In genomic region chr13:46315036-46315435, GRCh38 we compare ENCODE assay signal across 16 cellular contexts.
DNase-seq lines count a peak whose midpoint lies in the region; ATAC-seq, FAIRE-seq and TF ChIP-seq lines count a peak whose summit lies in the region.
"Had no signal": no experiment of that assay in that cellular context is flagged by ENCODE, and none has a peak within 500 bp of the region (broad histone marks: within the 10 kb centered on the region; RNA-seq: fewer than 3 reads in every experiment).

No MANE protein-coding gene starts in this region.

- TF ChIP-seq CTCF in kidney (IDR thresholded peaks at IDR 0.05; ENCODE audit: borderline replicate concordance, extremely low read depth, insufficient read depth) (no peak), lower leg skin (IDR thresholded peaks at IDR 0.05) (no peak)

- peak; percentile 93 for FAIRE-seq in G401.6 (lab: Jason Lieb, UNC)
- FAIRE-seq in colon (lab: Jason Lieb, UNC), result peak; percentile 91
- peak; percentile 88 for FAIRE-seq in kidney (lab: Jason Lieb, UNC)

- no peak overlapping the region for H3K4me3 Mint-ChIP-seq in activated T-cell treated with anti-CD3 and anti-CD28 coated beads, Interleukin-2, amount 50 U/mL, for 72 hours
- H3K4me3 Mint-ChIP-seq: CD4-positive, CD25-positive, alpha-beta regulatory T cell; H9 had no signal

- H3K4me3 ChIP-seq in kidney (ENCODE audit: low read length in 2 of 2) (no peak overlapping the region), lower leg skin (ENCODE audit: low read depth, poor library complexity, severe bottlenecking) (no peak overlapping the region)
- H3K4me3 ChIP-seq: BLaER1 treated with 17β-estradiol and CSF1 and Interleukin-3, amounts not matched to agents 10 nM and 100 nM had no signal

- peak overlapping the region; percentile 68 for H3K27ac Mint-ChIP-seq in activated T-cell treated with anti-CD3 and anti-CD28 coated beads, Interleukin-2, amount 50 U/mL, for 72 hours
- H3K27ac Mint-ChIP-seq: H9 had no signal

- H3K36me3 Mint-ChIP-seq in activated T-cell treated with anti-CD3 and anti-CD28 coated beads, Interleukin-2, amount 50 U/mL, for 72 hours (ENCODE audit: insufficient read depth in 2 of 2), result peaks cover 26 to 31% of the 10 kb centered on the region in 2 donors

- intact Hi-C loops in kidney (cut with DNase I) (no loop called here), lower leg skin (cut with DNase I; ENCODE audit: low total_unique reads) (no loop called here)

- H3K36me3 ChIP-seq in kidney (ENCODE audit: control insufficient read depth in 1 of 2, insufficient read depth in 2 of 2, low read length in 2 of 2), result no peaks in the 10 kb centered on the region
- H3K36me3 ChIP-seq: BLaER1 treated with 17β-estradiol and CSF1 and Interleukin-3, amounts not matched to agents 10 nM and 100 nM had no signal

- H3K9ac ChIP-seq in kidney (ENCODE audit: low read length in 2 of 2), result no peak overlapping the region
- H3K9ac ChIP-seq: BLaER1 treated with 17β-estradiol and CSF1 and Interleukin-3, amounts not matched to agents 10 nM and 100 nM had no signal

- DNase-seq in activated T-cell treated with anti-CD3 and anti-CD28 coated beads, Interleukin-2, amount 50 U/mL, for 72 hours, result no peak
- DNase-seq in activated T-cell treated with anti-CD3 and anti-CD28 coated beads for 4 hours, result no peak
- DNase-seq in kidney, result no peak
- no peak for DNase-seq in dermis blood vessel endothelial cell
- DNase-seq in lower leg skin (ENCODE audit: low spot score in 2 of 2), result no peak
- no peak for DNase-seq in OCI-M2 (lab: John Stamatoyannopoulos, UW; ENCODE audit: unreplicated experiment)
- DNase-seq: 8988T; ACHN; CD4-positive, CD25-positive, alpha-beta regulatory T cell; DMS 273 treated with DMSO at 0.1 percent for 48 hours; DMS79; GOT3; H9 had no signal

- peaks cover 52% of the 10 kb centered on the region for H3K4me1 Mint-ChIP-seq in activated T-cell treated with anti-CD3 and anti-CD28 coated beads, Interleukin-2, amount 50 U/mL, for 72 hours (ENCODE audit: low read depth)

- no peaks in the 10 kb centered on the region for H3K27me3 Mint-ChIP-seq in activated T-cell treated with anti-CD3 and anti-CD28 coated beads, Interleukin-2, amount 50 U/mL, for 72 hours (ENCODE audit: low read depth)

- no peaks in the 10 kb centered on the region for H3K9me3 ChIP-seq in kidney (ENCODE audit: control insufficient read depth in 1 of 2, low read length in 2 of 2)

- no peaks in the 10 kb centered on the region for H3K4me1 ChIP-seq in kidney (ENCODE audit: control insufficient read depth in 1 of 2, insufficient read depth in 1 of 2, low read depth in 1 of 2, low read length in 2 of 2)

- no peak overlapping the region for H3K27ac ChIP-seq in kidney (ENCODE audit: low read depth in 2 of 2, low read length in 2 of 2)
- H3K27ac ChIP-seq: BLaER1 treated with 17β-estradiol and CSF1 and Interleukin-3, amounts not matched to agents 10 nM and 100 nM had no signal

- H3K9me3 Mint-ChIP-seq in activated T-cell treated with anti-CD3 and anti-CD28 coated beads, Interleukin-2, amount 50 U/mL, for 72 hours, result peaks cover 3 to 8% of the 10 kb centered on the region in 2 donors
- H3K9me3 Mint-ChIP-seq: H9 had no signal

- TF ChIP-seq POLR2A in lower leg skin (IDR thresholded peaks at IDR 0.05), result no peak

- ATAC-seq in activated T-cell treated with anti-CD3 and anti-CD28 coated beads, Interleukin-2, amount 50 U/mL, for 72 hours (replicated peaks in 1 of 2), result no peak
